8 cellular contexts compared by ENCODE assay signal in the genomic region with DNA sequence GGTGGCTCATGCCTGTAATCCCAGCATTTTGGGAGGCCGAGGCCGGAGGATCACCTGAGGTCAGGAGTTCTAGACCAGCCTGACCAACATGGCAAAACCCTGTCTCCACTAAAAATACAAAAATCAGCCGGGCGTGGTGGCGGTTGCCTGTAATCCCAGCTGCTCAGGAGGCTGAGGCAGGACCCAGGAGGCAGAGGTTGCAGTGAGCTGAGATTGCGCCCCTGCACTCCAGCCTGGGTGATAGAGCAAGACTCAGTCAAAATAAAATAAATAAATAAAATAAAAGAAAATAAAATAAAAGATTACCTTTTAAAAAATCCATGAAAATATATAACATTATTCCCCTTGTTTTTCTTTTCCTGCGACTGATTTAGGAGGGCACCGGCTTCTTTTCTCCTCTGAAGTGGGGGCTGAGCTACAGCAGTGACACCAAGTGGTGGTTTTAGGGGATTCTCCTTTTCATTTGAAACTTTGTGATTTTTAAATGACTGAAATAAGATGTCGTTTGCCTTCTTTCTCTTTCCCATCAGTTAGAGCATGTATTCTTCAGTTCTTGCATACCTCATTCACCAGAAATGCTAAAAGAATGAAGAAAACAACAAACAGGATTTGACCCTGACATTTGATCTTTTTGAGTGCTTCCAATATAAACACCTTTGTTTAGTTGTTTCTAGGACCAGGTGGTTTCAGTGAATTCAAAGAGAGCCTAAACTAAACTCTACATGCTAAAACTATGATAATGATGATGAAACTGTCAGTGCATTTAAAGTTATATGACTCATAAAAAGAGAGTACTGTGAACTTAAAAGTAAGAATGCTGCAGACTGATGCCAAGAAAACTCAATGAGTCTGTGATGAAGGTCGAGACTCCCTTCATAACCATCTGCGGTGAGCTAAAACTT. TPM values are rescaled to one million over a fixed set of nuclear protein-coding genes. Genes with fewer than 3 reads are reported as not detected.
DNase-seq lines count a peak whose midpoint lies in the region; ATAC-seq and TF ChIP-seq lines count a peak whose summit lies in the region.

No MANE protein-coding gene starts in this region.

- no peak for TF ChIP-seq POLR2A in gastroesophageal sphincter (IDR thresholded peaks at IDR 0.05)

- 34 to 35% methylated on average over 8 to 11 of the region's 11 CpGs for WGBS in gastroesophageal sphincter (ENCODE audit: low coverage in 1 of 2), 2 donors

- H3K9me3 ChIP-seq in MG63: peaks cover 13% of the 10 kb centered on the region
- no peaks in the 10 kb centered on the region for H3K9me3 ChIP-seq in adipocyte (ENCODE audit: control insufficient read depth, low read length)
- no peaks in the 10 kb centered on the region for H3K9me3 ChIP-seq in gastroesophageal sphincter

- TF ChIP-seq CTCF in kidney epithelial cell (IDR thresholded peaks at IDR 0.05; ENCODE audit: insufficient read depth, low read length, poor library complexity, severe bottlenecking) (peak; percentile 71), gastroesophageal sphincter (IDR thresholded peaks at IDR 0.05) (peak in 1 of 4 experiments; percentile 30)

- no peaks in the 10 kb centered on the region for H3K36me3 ChIP-seq in MG63
- no peaks in the 10 kb centered on the region for H3K36me3 ChIP-seq in adipocyte (ENCODE audit: control insufficient read depth, insufficient read depth, low read length, severe bottlenecking)
- H3K36me3 ChIP-seq in kidney epithelial cell (ENCODE audit: control insufficient read depth, insufficient read depth, low read length): no peaks in the 10 kb centered on the region
- H3K36me3 ChIP-seq in gastroesophageal sphincter: no peaks in the 10 kb centered on the region

- H3K27me3 ChIP-seq in MG63 (no peaks in the 10 kb centered on the region), adipocyte (replicated peaks; ENCODE audit: control insufficient read depth, insufficient read depth, low read length) (no peaks in the 10 kb centered on the region), kidney epithelial cell (ENCODE audit: control insufficient read depth, insufficient read depth, low read length) (no peaks in the 10 kb centered on the region), gastroesophageal sphincter (peaks cover 5% of the 10 kb centered on the region)

- no peak overlapping the region for H3K9ac ChIP-seq in adipocyte (ENCODE audit: low read length)

- DNase-seq in MG63: peak; percentile 55
- peak; percentile 17 for DNase-seq in adipocyte (ENCODE audit: low read depth)
- no peak for DNase-seq in kidney epithelial cell (ENCODE audit: low read depth)
- no peak for DNase-seq in middle frontal gyrus (ENCODE audit: extremely low spot score, low spot score)
- DNase-seq in activated gamma-delta T cell (lab: John Stamatoyannopoulos, UW): no peak

- H3K4me1 ChIP-seq in adipocyte (ENCODE audit: control insufficient read depth, insufficient read depth, low read length) (peaks cover 10% of the 10 kb centered on the region), gastroesophageal sphincter (no peaks in the 10 kb centered on the region)

- TF ChIP-seq EP300 in gastroesophageal sphincter (IDR thresholded peaks at IDR 0.05): no peak

- H3K4me3 ChIP-seq in MG63 (no peak overlapping the region), adipocyte (ENCODE audit: low read length) (no peak overlapping the region), kidney epithelial cell (ENCODE audit: low read depth, low read length) (no peak overlapping the region), gastroesophageal sphincter (no peak overlapping the region)

- ATAC-seq in GM19351 (IDR thresholded peaks at IDR 0.05; ENCODE audit: unreplicated experiment) (peak; percentile 77), HG03196 (IDR thresholded peaks at IDR 0.05; ENCODE audit: unreplicated experiment) (no peak), gastroesophageal sphincter (no peak)

- H3K27ac ChIP-seq in gastroesophageal sphincter: no peak overlapping the region

RNA-seq across cellular contexts. Expression of gene PKP2, which starts 22.6 kb away (rescaled TPM):
- total RNA-seq in MG63 (2014; rRNA removed; shearing (Covaris generic); ENCODE audit: low replicate concordance): 7.4 and 10.6 TPM in 2 replicates
- total RNA-seq in kidney epithelial cell: 15.0 and 19.6 TPM in 2 replicates
- 1 to 10 TPM in 3 of 4 donors, under 1 TPM in 1; 0.62 to 3.3 (median 1.2) TPM for total RNA-seq in gastroesophageal sphincter

Comparison
In these comparisons a context has a peak if more than half of its experiments do, and no peak if none do; other contexts are left out.
1. DNase-seq: peak in MG63 (single experiment) and adipocyte (single experiment); none in kidney epithelial cell (single experiment), middle frontal gyrus (single experiment) and activated gamma-delta T cell (single experiment).